17 cellular contexts compared by ENCODE assay signal in genomic region chr21:26506951-26507350, GRCh38.
DNase-seq lines count a peak whose midpoint lies in the region; ATAC-seq, FAIRE-seq and TF ChIP-seq lines count a peak whose summit lies in the region.
"Had no signal": no experiment of that assay in that cellular context is flagged by ENCODE, and none has a peak within 500 bp of the region (broad histone marks: within the 10 kb centered on the region; RNA-seq: fewer than 3 reads in every experiment).

No MANE protein-coding gene starts in this region.

- BruUV-seq in MCF 10A (replicated peaks; lab: Mats Ljungman, UMichigan) = no TSS peak

- intact Hi-C loops in MCF 10A (cut with micrococcal nuclease) (no loop called here), breast epithelium (cut with DNase I; ENCODE audit: low total_unique reads) (no loop called here), testis (cut with DNase I; ENCODE audit: low total_unique reads) (no loop called here)

- peaks cover 5% of the 10 kb centered on the region for H3K4me1 Mint-ChIP-seq in MCF 10A (ENCODE audit: insufficient read depth, unreplicated experiment)
- H3K4me1 Mint-ChIP-seq in astrocyte (ENCODE audit: low read depth, unreplicated experiment) = peaks cover 5% of the 10 kb centered on the region
- no peaks in the 10 kb centered on the region for H3K4me1 Mint-ChIP-seq in activated CD8-positive, alpha-beta T cell treated with anti-CD3 and anti-CD28 coated beads, Interleukin-2, amount 10 ng/mL, durations not matched to agents 7 days and 5 days (ENCODE audit: low read depth)
- H3K4me1 Mint-ChIP-seq: central memory CD8-positive, alpha-beta T cell; IgD-negative memory B cell had no signal

- H3K36me3 Mint-ChIP-seq in MCF 10A (ENCODE audit: insufficient read depth, unreplicated experiment) = no peaks in the 10 kb centered on the region
- no peaks in the 10 kb centered on the region for H3K36me3 Mint-ChIP-seq in astrocyte (ENCODE audit: low read depth, unreplicated experiment)
- no peaks in the 10 kb centered on the region for H3K36me3 Mint-ChIP-seq in activated CD8-positive, alpha-beta T cell treated with anti-CD3 and anti-CD28 coated beads, Interleukin-2, amount 10 ng/mL, durations not matched to agents 7 days and 5 days (ENCODE audit: low read depth)
- H3K36me3 Mint-ChIP-seq: IgD-negative memory B cell had no signal

- H3K79me2 ChIP-seq in astrocyte (ENCODE audit: insufficient read depth, low read length) (no peaks in the 10 kb centered on the region), Karpas-422 (ENCODE audit: low read length) (no peaks in the 10 kb centered on the region)

- H2AFZ ChIP-seq in astrocyte (ENCODE audit: low read depth, low read length) (no peak overlapping the region), Karpas-422 (ENCODE audit: low read length) (no peak overlapping the region)

- H3K9me3 ChIP-seq in breast epithelium (no peaks in the 10 kb centered on the region), astrocyte (ENCODE audit: insufficient read depth, low read depth, low read length) (no peaks in the 10 kb centered on the region), testis (no peaks in the 10 kb centered on the region), Karpas-422 (ENCODE audit: low read length) (peaks cover 36% of the 10 kb centered on the region)
- H3K9me3 ChIP-seq: esophagus muscularis mucosa had no signal

- WGBS in testis, 2 donors = 69 to 91% methylated on average over 1 of the region's 1 CpG

- no peaks in the 10 kb centered on the region for H3K27me3 ChIP-seq in breast epithelium
- H3K27me3 ChIP-seq in astrocyte (ENCODE audit: insufficient read depth, low read length) = no peaks in the 10 kb centered on the region
- H3K27me3 ChIP-seq in foreskin keratinocyte = no peaks in the 10 kb centered on the region
- no peaks in the 10 kb centered on the region for H3K27me3 ChIP-seq in testis
- H3K27me3 ChIP-seq in Karpas-422 (ENCODE audit: low read length) = no peaks in the 10 kb centered on the region
- H3K27me3 ChIP-seq: esophagus muscularis mucosa had no signal

- H3K9me2 ChIP-seq in Karpas-422 (replicated peaks; ENCODE audit: insufficient read depth, low read length) = no peaks in the 10 kb centered on the region

- H3K9me3 Mint-ChIP-seq in MCF 10A (ENCODE audit: unreplicated experiment) (no peaks in the 10 kb centered on the region), astrocyte (ENCODE audit: unreplicated experiment) (no peaks in the 10 kb centered on the region)
- no peaks in the 10 kb centered on the region for H3K9me3 Mint-ChIP-seq in activated CD8-positive, alpha-beta T cell treated with anti-CD3 and anti-CD28 coated beads, Interleukin-2, amount 10 ng/mL, durations not matched to agents 7 days and 5 days (ENCODE audit: insufficient read depth)
- H3K9me3 Mint-ChIP-seq: IgD-negative memory B cell had no signal

- CTCF ChIA-PET in MCF 10A (lab: Yijun Ruan, JAX) = interaction anchor here (0.6 to 1.0 kb wide), 3 partner anchors 119 to 606 kb away, joined by 3 read pairs; no protein-coding TSS in a partner anchor
- CTCF ChIA-PET in activated CD8-positive, alpha-beta T cell treated with anti-CD3 and anti-CD28 coated beads, Interleukin-2, amount 10 ng/mL, durations not matched to agents 7 days and 5 days (lab: Charles Lee) = no interaction called here

- H4K20me1 ChIP-seq in astrocyte (ENCODE audit: insufficient read depth, low read length) (no peaks in the 10 kb centered on the region), Karpas-422 (ENCODE audit: insufficient read depth, low read depth, low read length) (no peaks in the 10 kb centered on the region)

- DNase-seq in MCF 10A (ENCODE audit: unreplicated experiment) (peak; percentile 75), breast epithelium (ENCODE audit: low spot score in 2 of 2) (no peak), astrocyte (ENCODE audit: low read depth) (peak; percentile 42), foreskin keratinocyte (peak; percentile 53 to 77), testis (no peak), Karpas-422 (no peak)
- no peak for DNase-seq in activated CD8-positive, alpha-beta T cell treated with anti-CD3 and anti-CD28 coated beads, Interleukin-2, amount 10 ng/mL, durations not matched to agents 7 days and 5 days
- DNase-seq: activated CD4-positive, alpha-beta T cell treated with anti-CD3 and anti-CD28 coated beads for 48 hours; DND-41; left colon; NCI-H2029 treated with DMSO at 0.1 percent for 48 hours; stimulated activated CD4-positive, alpha-beta T cell treated with anti-CD3 and anti-CD28 coated beads, Interleukin-12 subunit alpha, Interleukin-12 subunit beta, amount 100 ng/mL, for 4 hours; T-helper 1 cell had no signal

- H3K27ac ChIP-seq in breast epithelium = no peak overlapping the region
- no peak overlapping the region for H3K27ac ChIP-seq in astrocyte (ENCODE audit: low read depth, low read length)
- H3K27ac ChIP-seq in foreskin keratinocyte = no peak overlapping the region
- no peak overlapping the region for H3K27ac ChIP-seq in testis
- H3K27ac ChIP-seq in Karpas-422 (ENCODE audit: low read length) = no peak overlapping the region
- H3K27ac ChIP-seq: esophagus muscularis mucosa had no signal

- POLR2A ChIA-PET in MCF 10A (lab: Yijun Ruan, JAX) = interaction anchor here (0.9 to 2.2 kb wide), 5 partner anchors 35 to 145 kb away, joined by 3 to 7 read pairs (median 3); no protein-coding TSS in a partner anchor
- POLR2A ChIA-PET in activated CD8-positive, alpha-beta T cell treated with anti-CD3 and anti-CD28 coated beads, Interleukin-2, amount 10 ng/mL, durations not matched to agents 7 days and 5 days (lab: Charles Lee) = no interaction called here

- H3K4me2 ChIP-seq in astrocyte (ENCODE audit: low read length) (no peak overlapping the region), Karpas-422 (ENCODE audit: low read depth, low read length, poor library complexity, severe bottlenecking) (no peak overlapping the region)

- H3K27ac Mint-ChIP-seq in MCF 10A (ENCODE audit: low read depth, unreplicated experiment) (no peak overlapping the region), astrocyte (ENCODE audit: unreplicated experiment) (no peak overlapping the region)
- no peak overlapping the region for H3K27ac Mint-ChIP-seq in activated CD8-positive, alpha-beta T cell treated with anti-CD3 and anti-CD28 coated beads, Interleukin-2, amount 10 ng/mL, durations not matched to agents 7 days and 5 days
- H3K27ac Mint-ChIP-seq: IgD-negative memory B cell had no signal

- TF ChIP-seq POLR2A in breast epithelium (IDR thresholded peaks at IDR 0.05) = no peak
- TF ChIP-seq POLR2A in testis (IDR thresholded peaks at IDR 0.05) = no peak

- ATAC-seq in foreskin keratinocyte (peak; percentile 97), GM21825 (IDR thresholded peaks at IDR 0.05; ENCODE audit: unreplicated experiment) (no peak)
- no peak for ATAC-seq in activated CD8-positive, alpha-beta T cell treated with anti-CD3 and anti-CD28 coated beads, Interleukin-2, amount 10 ng/mL, durations not matched to agents 7 days and 5 days
- ATAC-seq: left colon had no signal

- H3K27me3 Mint-ChIP-seq in MCF 10A (ENCODE audit: insufficient read depth, unreplicated experiment) (no peaks in the 10 kb centered on the region), astrocyte (ENCODE audit: low read depth, unreplicated experiment) (no peaks in the 10 kb centered on the region)
- no peaks in the 10 kb centered on the region for H3K27me3 Mint-ChIP-seq in activated CD8-positive, alpha-beta T cell treated with anti-CD3 and anti-CD28 coated beads, Interleukin-2, amount 10 ng/mL, durations not matched to agents 7 days and 5 days (ENCODE audit: low read depth)
- H3K27me3 Mint-ChIP-seq: central memory CD8-positive, alpha-beta T cell; IgD-negative memory B cell had no signal

- H3K4me3 ChIP-seq in breast epithelium (no peak overlapping the region), astrocyte (ENCODE audit: insufficient read depth, low read depth, low read length) (no peak overlapping the region), testis (no peak overlapping the region), Karpas-422 (ENCODE audit: low read length) (no peak overlapping the region)
- H3K4me3 ChIP-seq: esophagus muscularis mucosa had no signal

- TF ChIP-seq CTCF in MCF 10A (IDR thresholded peaks at IDR 0.05; ENCODE audit: unreplicated experiment) = no peak
- TF ChIP-seq CTCF in breast epithelium (IDR thresholded peaks at IDR 0.05) = no peak
- TF ChIP-seq CTCF in astrocyte (IDR thresholded peaks at IDR 0.05; ENCODE audit: insufficient read depth, low read depth, low read length) = no peak
- no peak for TF ChIP-seq CTCF in foreskin keratinocyte (conservative IDR thresholded peaks at IDR 0.05)
- no peak for TF ChIP-seq CTCF in testis (IDR thresholded peaks at IDR 0.05)

- H3K4me1 ChIP-seq in breast epithelium (no peaks in the 10 kb centered on the region), astrocyte (ENCODE audit: insufficient read depth, low read length) (no peaks in the 10 kb centered on the region), foreskin keratinocyte (peaks cover 6% of the 10 kb centered on the region), testis (no peaks in the 10 kb centered on the region), Karpas-422 (ENCODE audit: low read length) (no peaks in the 10 kb centered on the region)
- H3K4me1 ChIP-seq: esophagus muscularis mucosa had no signal

- H3K36me3 ChIP-seq in breast epithelium (no peaks in the 10 kb centered on the region), astrocyte (ENCODE audit: insufficient read depth, low read length) (no peaks in the 10 kb centered on the region), testis (ENCODE audit: low read depth, missing control alignments) (no peaks in the 10 kb centered on the region), Karpas-422 (ENCODE audit: insufficient read depth, low read length) (no peaks in the 10 kb centered on the region)
- H3K36me3 ChIP-seq: esophagus muscularis mucosa had no signal

- peak; percentile 13 for FAIRE-seq in astrocyte (lab: Jason Lieb, UNC)

- H3K9ac ChIP-seq in astrocyte (ENCODE audit: low read length) (no peak overlapping the region), Karpas-422 (ENCODE audit: low read length) (no peak overlapping the region)

- no peak overlapping the region for H3K4me3 Mint-ChIP-seq in MCF 10A (ENCODE audit: unreplicated experiment)
- no peak overlapping the region for H3K4me3 Mint-ChIP-seq in astrocyte (ENCODE audit: unreplicated experiment)
- H3K4me3 Mint-ChIP-seq in activated CD8-positive, alpha-beta T cell treated with anti-CD3 and anti-CD28 coated beads, Interleukin-2, amount 10 ng/mL, durations not matched to agents 7 days and 5 days = no peak overlapping the region
- H3K4me3 Mint-ChIP-seq: central memory CD8-positive, alpha-beta T cell; IgD-negative memory B cell had no signal

Comparison
In these comparisons a context has a peak if more than half of its experiments do, and no peak if none do; other contexts are left out.
1. DNase-seq: peak in MCF 10A (single experiment), astrocyte (single experiment) and foreskin keratinocyte (2 of 2); none in breast epithelium (0 of 2), testis (single experiment), Karpas-422 (single experiment) and activated CD8-positive, alpha-beta T cell treated with anti-CD3 and anti-CD28 coated beads, Interleukin-2, amount 10 ng/mL, durations not matched to agents 7 days and 5 days (single experiment).